ENCODE assay signal across 26 cellular contexts in the genomic region with DNA sequence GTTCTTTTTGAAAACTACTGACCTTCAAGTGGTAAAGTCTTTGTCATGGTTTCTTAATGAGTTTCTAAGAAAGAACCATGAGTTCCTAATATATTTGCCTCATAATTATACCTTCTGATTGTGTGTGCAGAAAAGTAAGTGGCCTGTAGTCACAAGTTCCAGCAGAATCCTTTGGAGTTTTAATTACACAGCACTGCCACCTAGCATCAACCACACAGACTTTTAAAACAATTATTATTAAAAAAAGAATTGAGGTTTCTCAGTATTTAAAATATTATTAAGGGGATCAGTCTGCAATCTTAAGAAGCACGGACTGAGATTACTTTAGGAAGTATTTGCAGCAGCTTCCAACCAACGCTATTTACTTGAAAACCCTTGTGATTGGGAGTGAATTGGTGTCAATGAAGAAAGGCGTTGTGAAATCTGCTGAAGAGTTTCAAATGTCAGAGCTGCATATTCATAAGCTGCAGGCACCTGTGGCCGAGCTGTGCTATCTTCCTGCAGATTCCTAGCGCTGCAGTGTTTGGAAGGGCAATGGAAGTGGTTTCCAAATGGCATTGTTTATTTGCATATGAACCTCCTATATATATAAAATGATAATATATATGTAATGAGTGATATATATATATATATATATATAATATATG.
DNase-seq lines count a peak whose midpoint lies in the region; ATAC-seq and TF ChIP-seq lines count a peak whose summit lies in the region.
"Had no signal": no experiment of that assay in that cellular context is flagged by ENCODE, and none has a peak within 500 bp of the region (broad histone marks: within the 10 kb centered on the region; RNA-seq: fewer than 3 reads in every experiment).

No MANE protein-coding gene starts in this region.

- H3K27me3 Mint-ChIP-seq in WTC11 (ENCODE audit: low read depth), result no peaks in the 10 kb centered on the region
- H3K27me3 Mint-ChIP-seq: T-helper 17 cell had no signal

- no peak overlapping the region for H3K27ac Mint-ChIP-seq in WTC11
- H3K27ac Mint-ChIP-seq: activated naive CD4-positive, alpha-beta T cell treated with anti-CD3 and anti-CD28 coated beads for 36 hours; T-helper 17 cell had no signal

- TF ChIP-seq POLR2A in heart left ventricle (IDR thresholded peaks at IDR 0.05), result no peak
- no peak for TF ChIP-seq POLR2A in esophagus muscularis mucosa (IDR thresholded peaks at IDR 0.05; ENCODE audit: low read depth)

- no peaks in the 10 kb centered on the region for H3K4me1 ChIP-seq in cardiac muscle cell (ENCODE audit: low read depth)
- no peaks in the 10 kb centered on the region for H3K4me1 ChIP-seq in heart left ventricle
- peaks cover 3% of the 10 kb centered on the region for H3K4me1 ChIP-seq in smooth muscle cell (ENCODE audit: low read depth)
- no peaks in the 10 kb centered on the region for H3K4me1 ChIP-seq in esophagus muscularis mucosa
- H3K4me1 ChIP-seq: right lobe of liver, SJCRH30, suprapubic skin had no signal

- 22 to 27% (median 25%) methylated on average over 5 of the region's 5 CpGs for WGBS in heart left ventricle, 4 donors
- WGBS in smooth muscle cell (ENCODE audit: low lambda C conversion rate), result 48% methylated on average over 5 of the region's 5 CpGs
- WGBS in esophagus muscularis mucosa, result 42% methylated on average over 5 of the region's 5 CpGs

- H3K9me3 ChIP-seq in cardiac muscle cell (ENCODE audit: low read depth), result no peaks in the 10 kb centered on the region
- H3K9me3 ChIP-seq in heart left ventricle, result no peaks in the 10 kb centered on the region
- H3K9me3 ChIP-seq in smooth muscle cell (replicated peaks; ENCODE audit: low read depth), result no peaks in the 10 kb centered on the region
- H3K9me3 ChIP-seq in esophagus muscularis mucosa, result no peaks in the 10 kb centered on the region
- H3K9me3 ChIP-seq: right lobe of liver, SJCRH30, suprapubic skin had no signal

- H3K4me3 ChIP-seq in cardiac muscle cell, result no peak overlapping the region
- H3K4me3 ChIP-seq in heart left ventricle, result no peak overlapping the region
- H3K4me3 ChIP-seq in smooth muscle cell, result no peak overlapping the region
- no peak overlapping the region for H3K4me3 ChIP-seq in esophagus muscularis mucosa
- H3K4me3 ChIP-seq: right lobe of liver, SJCRH30, suprapubic skin had no signal

- no peaks in the 10 kb centered on the region for H3K9me3 Mint-ChIP-seq in WTC11
- H3K9me3 Mint-ChIP-seq: activated naive CD4-positive, alpha-beta T cell treated with anti-CD3 and anti-CD28 coated beads for 36 hours had no signal

- no peaks in the 10 kb centered on the region for H3K27me3 ChIP-seq in cardiac muscle cell
- no peaks in the 10 kb centered on the region for H3K27me3 ChIP-seq in heart left ventricle
- no peaks in the 10 kb centered on the region for H3K27me3 ChIP-seq in smooth muscle cell (ENCODE audit: low read depth)
- no peaks in the 10 kb centered on the region for H3K27me3 ChIP-seq in esophagus muscularis mucosa
- H3K27me3 ChIP-seq: right lobe of liver, SJCRH30, suprapubic skin had no signal

- H3K79me2 ChIP-seq in smooth muscle cell (ENCODE audit: low read depth), result no peaks in the 10 kb centered on the region

- TF ChIP-seq CTCF in cardiac muscle cell (IDR thresholded peaks at IDR 0.05; ENCODE audit: low read depth, low read length) (no peak), heart left ventricle (IDR thresholded peaks at IDR 0.05) (peak in 3 of 12 donors; percentile 15 to 21 (median 16)), WTC11 (IDR thresholded peaks at IDR 0.05) (no peak), smooth muscle cell (IDR thresholded peaks at IDR 0.05; ENCODE audit: borderline replicate concordance, insufficient read depth, poor library complexity, severe bottlenecking) (peak; percentile 16), esophagus muscularis mucosa (IDR thresholded peaks at IDR 0.05) (peak in 1 of 3 experiments; percentile 13)

- DNase-seq in cardiac muscle cell (ENCODE audit: low read depth in 1 of 2, low spot score in 1 of 2) (peak; percentile 17 to 32), heart left ventricle (no peak), WTC11 (ENCODE audit: low spot score) (no peak), iPS-NIHi7 (ENCODE audit: extremely low spot score) (peak; percentile 24), smooth muscle cell (lab: John Stamatoyannopoulos, UW; ENCODE audit: unreplicated experiment) (no peak), esophagus muscularis mucosa (ENCODE audit: extremely low spot score) (no peak), cortex of kidney (lab: John Stamatoyannopoulos, UW) (no peak), NOMO-1 (lab: John Stamatoyannopoulos, UW; ENCODE audit: unreplicated experiment in 2 of 2) (no peak)
- DNase-seq: activated CD4-positive, alpha-beta T cell treated with anti-CD3 and anti-CD28 coated beads, Interleukin-2, amount 50 U/mL, for 4 hours; activated naive CD4-positive, alpha-beta T cell treated with anti-CD3 and anti-CD28 coated beads for 36 hours; activated T-cell treated with anti-CD3 and anti-CD28 coated beads, Interleukin-2, amount 50 U/mL, for 1 hour; C1 segment of cervical spinal cord; cerebellar nuclear complex; DMS 273 treated with DMSO at 0.1 percent for 48 hours; effector memory CD4-positive, alpha-beta T cell; GDM1; glutamatergic neuron; NCI-H1436; NCI-H524 treated with DMSO at 0.1 percent for 48 hours; occipital lobe; PC-3; right lobe of liver; stimulated activated CD4-positive, alpha-beta T cell treated with anti-CD3 and anti-CD28 coated beads, Interleukin-15, amount 100 ng/mL, for 24 hours; T-helper 17 cell had no signal

- H3F3A ChIP-seq in smooth muscle cell (ENCODE audit: low read depth), result no peaks in the 10 kb centered on the region

- no peak for TF ChIP-seq EP300 in esophagus muscularis mucosa (IDR thresholded peaks at IDR 0.05)

- no peaks in the 10 kb centered on the region for H4K20me1 ChIP-seq in smooth muscle cell (ENCODE audit: low read depth)

- no peaks in the 10 kb centered on the region for H3K36me3 Mint-ChIP-seq in WTC11

- H2AFZ ChIP-seq in smooth muscle cell (ENCODE audit: low read depth), result no peak overlapping the region

- POLR2A ChIA-PET in WTC11 (lab: Charles Lee), result no interaction called here

- no peaks in the 10 kb centered on the region for H3K36me3 ChIP-seq in cardiac muscle cell
- H3K36me3 ChIP-seq in heart left ventricle, result no peaks in the 10 kb centered on the region
- H3K36me3 ChIP-seq in smooth muscle cell (ENCODE audit: low read depth), result no peaks in the 10 kb centered on the region
- H3K36me3 ChIP-seq in esophagus muscularis mucosa, result no peaks in the 10 kb centered on the region
- H3K36me3 ChIP-seq: right lobe of liver, SJCRH30, suprapubic skin had no signal

- CTCF ChIA-PET in WTC11 (lab: Charles Lee), result interaction anchor here (1.2 to 1.7 kb wide), 2 partner anchors 13 to 167 kb away, joined by 3 to 10 read pairs; no protein-coding TSS in a partner anchor

- intact Hi-C loops in heart left ventricle (cut with DNase I), result loop anchor here in 1 of 10 donors (10.0 kb wide), 1 partner anchor 1592 kb away; no protein-coding TSS in a partner anchor
- intact Hi-C loops in esophagus muscularis mucosa (cut with DNase I), result no loop called here

- no peak overlapping the region for H3K9ac ChIP-seq in smooth muscle cell (ENCODE audit: low read depth)

- H3K4me2 ChIP-seq in smooth muscle cell, result no peak overlapping the region

- peaks cover 24% of the 10 kb centered on the region for H3K4me1 Mint-ChIP-seq in WTC11
- H3K4me1 Mint-ChIP-seq: T-helper 17 cell had no signal

- no peak overlapping the region for H3K4me3 Mint-ChIP-seq in WTC11
- H3K4me3 Mint-ChIP-seq: activated naive CD4-positive, alpha-beta T cell treated with anti-CD3 and anti-CD28 coated beads for 36 hours; T-helper 17 cell had no signal

- no peak overlapping the region for H3K27ac ChIP-seq in cardiac muscle cell
- no peak overlapping the region for H3K27ac ChIP-seq in heart left ventricle
- no peak overlapping the region for H3K27ac ChIP-seq in smooth muscle cell (ENCODE audit: low read depth)
- no peak overlapping the region for H3K27ac ChIP-seq in esophagus muscularis mucosa (replicated peaks in 1 of 4)
- H3K27ac ChIP-seq: right lobe of liver, SJCRH30, suprapubic skin had no signal

- ATAC-seq in heart left ventricle (no peak), WTC11 (peak; percentile 47)
- ATAC-seq: PC-3, right lobe of liver, T-helper 17 cell had no signal

TF ChIP-seq in WTC11, 78 proteins besides CTCF, POLR2A, EP300 and RAD21 (continues in another document):
- TF ChIP-seq SOX15 (CRISPR knock-in tag; IDR thresholded peaks at IDR 0.05) (no peak), NR2C2 (CRISPR knock-in tag; IDR thresholded peaks at IDR 0.05) (no peak), TCF7 (CRISPR knock-in tag; IDR thresholded peaks at IDR 0.05; ENCODE audit: low read depth) (no peak), SP1 (CRISPR knock-in tag; conservative IDR thresholded peaks at IDR 0.05) (no peak), ESRRA (CRISPR knock-in tag; IDR thresholded peaks at IDR 0.05; ENCODE audit: borderline replicate concordance) (no peak), GTF2I (CRISPR knock-in tag; conservative IDR thresholded peaks at IDR 0.05) (no peak), ARID4B (CRISPR knock-in tag; IDR thresholded peaks at IDR 0.05; ENCODE audit: borderline replicate concordance) (no peak)

Comparison
In these comparisons a context has a peak if more than half of its experiments do, and no peak if none do; other contexts are left out.
1. DNase-seq: peak in cardiac muscle cell (2 of 2) and iPS-NIHi7 (single experiment); none in heart left ventricle (0 of 5), WTC11 (single experiment), smooth muscle cell (single experiment), esophagus muscularis mucosa (single experiment), cortex of kidney (single experiment) and NOMO-1 (0 of 2).